19 cellular contexts compared by ENCODE assay signal in the genomic region with DNA sequence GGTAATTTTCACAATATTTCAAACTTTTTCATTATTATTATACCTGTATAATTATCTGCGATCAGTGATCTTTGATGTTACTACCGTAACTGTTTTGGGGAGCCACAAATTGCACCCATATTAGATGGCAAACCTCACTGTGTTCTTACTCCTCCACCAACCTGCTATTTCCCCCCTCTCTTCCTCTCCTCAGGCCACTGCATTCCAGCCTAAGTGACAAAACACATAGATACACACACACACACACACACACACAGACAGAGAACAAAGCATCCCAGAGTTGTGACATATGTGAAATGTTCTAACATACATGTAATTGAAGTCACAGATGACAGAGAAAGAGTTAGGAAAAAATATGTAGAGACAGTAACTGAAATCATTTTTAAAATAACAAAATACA. TPM values are rescaled to one million over a fixed set of nuclear protein-coding genes. Genes with fewer than 3 reads are reported as not detected.
DNase-seq lines count a peak whose midpoint lies in the region; ATAC-seq, FAIRE-seq and TF ChIP-seq lines count a peak whose summit lies in the region.
"Had no signal": no experiment of that assay in that cellular context is flagged by ENCODE, and none has a peak within 500 bp of the region (broad histone marks: within the 10 kb centered on the region; RNA-seq: fewer than 3 reads in every experiment).

No MANE protein-coding gene starts in this region.

- H3K27me3 Mint-ChIP-seq in CD4-positive, alpha-beta memory T cell: no peaks in the 10 kb centered on the region
- no peaks in the 10 kb centered on the region for H3K27me3 Mint-ChIP-seq in GM23338 (ENCODE audit: insufficient read depth, low read depth, poor library complexity)
- H3K27me3 Mint-ChIP-seq in central memory CD8-positive, alpha-beta T cell: no peaks in the 10 kb centered on the region
- H3K27me3 Mint-ChIP-seq in neural crest cell (ENCODE audit: low read depth): no peaks in the 10 kb centered on the region

- H3F3A ChIP-seq in GM23338 (replicated peaks; ENCODE audit: low read depth): no peaks in the 10 kb centered on the region

- POLR2A ChIA-PET in CD4-positive, alpha-beta memory T cell (lab: Charles Lee; ENCODE audit: partially characterized antibody): no interaction called here

- H3K27ac Mint-ChIP-seq in CD4-positive, alpha-beta memory T cell: peak overlapping the region in 4 of 7 donors; percentile 2 to 53 (median 30)
- H3K27ac Mint-ChIP-seq in GM23338 (peak overlapping the region; percentile 74), neural crest cell (ENCODE audit: unreplicated experiment) (peak overlapping the region; percentile 55)
- H3K27ac Mint-ChIP-seq in central memory CD8-positive, alpha-beta T cell (ENCODE audit: low read depth): no peak overlapping the region

- peaks cover 48% of the 10 kb centered on the region for H3K4me1 ChIP-seq in CD4-positive, alpha-beta memory T cell (ENCODE audit: insufficient read depth, low read length)
- peaks cover 20% of the 10 kb centered on the region for H3K4me1 ChIP-seq in GM23338 (ENCODE audit: insufficient read depth)
- H3K4me1 ChIP-seq: Caco-2, SJSA1 had no signal

- FAIRE-seq in GM19239 (lab: Jason Lieb, UNC): no peak
- FAIRE-seq: G401.6, K562 had no signal

- H3K9me2 ChIP-seq in GM23338 (ENCODE audit: insufficient read depth): no peaks in the 10 kb centered on the region

- CTCF ChIA-PET in CD4-positive, alpha-beta memory T cell (lab: Charles Lee; ENCODE audit: partially characterized antibody): no interaction called here

- H3K4me1 Mint-ChIP-seq in CD4-positive, alpha-beta memory T cell: peaks cover 51 to 74% (median 64%) of the 10 kb centered on the region in 4 donors
- peaks cover 43% of the 10 kb centered on the region for H3K4me1 Mint-ChIP-seq in GM23338
- H3K4me1 Mint-ChIP-seq in central memory CD8-positive, alpha-beta T cell: peaks cover 67% of the 10 kb centered on the region
- H3K4me1 Mint-ChIP-seq in neural crest cell: peaks cover 45% of the 10 kb centered on the region

- H3K4me3 ChIP-seq in CD4-positive, alpha-beta memory T cell (ENCODE audit: low read length in 2 of 2): no peak overlapping the region
- no peak overlapping the region for H3K4me3 ChIP-seq in GM23338
- H3K4me3 ChIP-seq: K562, SJSA1 had no signal

- no peak for DNase-seq in CD4-positive, alpha-beta memory T cell
- DNase-seq in GM23338 (ENCODE audit: low spot score) (peak; percentile 20), neural crest cell (ENCODE audit: low read depth, low spot score) (no peak), GM19239 (ENCODE audit: insufficient read length, low spot score) (no peak), NCI-H524 treated with DMSO at 0.1 percent for 48 hours (lab: John Stamatoyannopoulos, UW) (no peak), GM20000 (ENCODE audit: low spot score) (no peak)
- no peak for DNase-seq in central memory CD8-positive, alpha-beta T cell (ENCODE audit: low spot score in 2 of 2)
- DNase-seq: ACHN, Caco-2, NCI-H1105, NCI-H2081, NCI-H2171 treated with DMSO at 0.1 percent for 48 hours, NCI-H446 had no signal

- peak overlapping the region in 6 of 8 donors; percentile 1 to 71 (median 31) for H3K4me3 Mint-ChIP-seq in CD4-positive, alpha-beta memory T cell
- no peak overlapping the region for H3K4me3 Mint-ChIP-seq in GM23338
- H3K4me3 Mint-ChIP-seq in central memory CD8-positive, alpha-beta T cell: peak overlapping the region; percentile 5
- no peak overlapping the region for H3K4me3 Mint-ChIP-seq in neural crest cell

- H3K36me3 ChIP-seq in CD4-positive, alpha-beta memory T cell (ENCODE audit: insufficient read depth, low read length): no peaks in the 10 kb centered on the region
- no peaks in the 10 kb centered on the region for H3K36me3 ChIP-seq in GM23338 (ENCODE audit: insufficient read depth)
- H3K36me3 ChIP-seq: SJSA1 had no signal

- H3K27ac ChIP-seq in CD4-positive, alpha-beta memory T cell (ENCODE audit: low read depth, low read length): no peak overlapping the region
- H3K27ac ChIP-seq in GM23338 (ENCODE audit: low read depth): no peak overlapping the region
- H3K27ac ChIP-seq: C4-2B, SJSA1 had no signal

- H4K20me1 ChIP-seq in GM23338 (replicated peaks; ENCODE audit: insufficient read depth): peaks cover 33% of the 10 kb centered on the region

- no peaks in the 10 kb centered on the region for H3K9me3 ChIP-seq in CD4-positive, alpha-beta memory T cell (ENCODE audit: control insufficient read depth in 1 of 2, low read length in 2 of 2)
- H3K9me3 ChIP-seq: SJSA1 had no signal

- TF ChIP-seq CTCF in GM23338 (conservative IDR thresholded peaks at IDR 0.05; ENCODE audit: low read depth in 2 of 2) (no peak), neural crest cell (conservative IDR thresholded peaks at IDR 0.05) (no peak), GM20000 (IDR thresholded peaks at IDR 0.05; ENCODE audit: extremely low read depth, missing control alignments) (no peak)

- no peak overlapping the region for H2AFZ ChIP-seq in GM23338

- H3K36me3 Mint-ChIP-seq in CD4-positive, alpha-beta memory T cell: peaks cover 7 to 14% of the 10 kb centered on the region in 2 donors
- H3K36me3 Mint-ChIP-seq in GM23338 (ENCODE audit: low read depth) (no peaks in the 10 kb centered on the region), neural crest cell (ENCODE audit: low read depth) (no peaks in the 10 kb centered on the region)
- H3K36me3 Mint-ChIP-seq in central memory CD8-positive, alpha-beta T cell (ENCODE audit: insufficient read depth): no peaks in the 10 kb centered on the region

- peaks cover 0 to 4% (median 0%) of the 10 kb centered on the region in 8 donors for H3K9me3 Mint-ChIP-seq in CD4-positive, alpha-beta memory T cell
- no peaks in the 10 kb centered on the region for H3K9me3 Mint-ChIP-seq in GM23338
- no peaks in the 10 kb centered on the region for H3K9me3 Mint-ChIP-seq in central memory CD8-positive, alpha-beta T cell
- H3K9me3 Mint-ChIP-seq in neural crest cell: no peaks in the 10 kb centered on the region

- H3K4me2 ChIP-seq in GM23338: no peak overlapping the region

- intact Hi-C loops in CD4-positive, alpha-beta memory T cell (cut with micrococcal nuclease): no loop called here

- H3K79me2 ChIP-seq in GM23338 (replicated peaks; ENCODE audit: insufficient read depth): peaks cover 99% of the 10 kb centered on the region

- ATAC-seq in GM23338: peak; percentile 54
- ATAC-seq in central memory CD8-positive, alpha-beta T cell (replicated peaks; ENCODE audit: extremely low read depth, poor library complexity, severe bottlenecking): no peak
- ATAC-seq: HCT116, K562, Panc1 had no signal

- H3K27me3 ChIP-seq in CD4-positive, alpha-beta memory T cell (ENCODE audit: insufficient read depth, low read length): no peaks in the 10 kb centered on the region
- H3K27me3 ChIP-seq in GM23338 (ENCODE audit: insufficient read depth): no peaks in the 10 kb centered on the region
- H3K27me3 ChIP-seq: SJSA1 had no signal

TF ChIP-seq in GM23338, 12 proteins besides CTCF, POLR2A, EP300 and RAD21 (continues in another document):
- TF ChIP-seq EZH2 (IDR thresholded peaks at IDR 0.05; ENCODE audit: low read depth, unreplicated experiment) (no peak), NANOG (IDR thresholded peaks at IDR 0.05; ENCODE audit: borderline replicate concordance) (no peak), JUNB (IDR thresholded peaks at IDR 0.05; ENCODE audit: unreplicated experiment) (no peak)

RNA-seq across cellular contexts. Expression of a gene that starts 18.5 kb away (rescaled TPM):
- total RNA-seq in CD4-positive, alpha-beta memory T cell: 10 to 100 TPM; 44.6 to 45.1 TPM
- 10 to 100 TPM; 38.4 to 43.7 TPM for polyA plus RNA-seq in CD4-positive, alpha-beta memory T cell
- 54.9 and 57.1 TPM in 2 replicates for total RNA-seq in GM23338 (2014; rRNA removed; shearing (Covaris generic))
- polyA plus RNA-seq in GM23338 (2016; fragmentation: Nextera tagmentation; extraction: Ambion mirVana): 54.0 and 69.6 TPM in 2 replicates
- total RNA-seq in neural crest cell: 47.1 and 48.4 TPM in 2 replicates

Comparison
In these comparisons a context has a peak if more than half of its experiments do, and no peak if none do; other contexts are left out.
1. H3K4me3 Mint-ChIP-seq: peak in CD4-positive, alpha-beta memory T cell (6 of 8) and central memory CD8-positive, alpha-beta T cell (single experiment); none in GM23338 (single experiment) and neural crest cell (single experiment).